Comparison of ENCODE assay signal across 8 cellular contexts in genomic region chr2:20525041-20526035, GRCh38.
DNase-seq lines count a peak whose midpoint lies in the region; ATAC-seq and TF ChIP-seq lines count a peak whose summit lies in the region.

No MANE protein-coding gene starts in this region.

- H3K4me1 Mint-ChIP-seq in immature natural killer cell: no peaks in the 10 kb centered on the region

- H3K36me3 Mint-ChIP-seq in immature natural killer cell: no peaks in the 10 kb centered on the region

- H4K20me1 ChIP-seq in Karpas-422 (ENCODE audit: insufficient read depth, low read depth, low read length): no peaks in the 10 kb centered on the region

- peaks cover 3 to 6% (median 4%) of the 10 kb centered on the region in 3 donors for H3K27me3 Mint-ChIP-seq in immature natural killer cell (ENCODE audit: low read depth in 3 of 3)

- H3K4me3 ChIP-seq in Karpas-422 (ENCODE audit: low read length) (peak overlapping the region; percentile 42), esophagus muscularis mucosa (no peak overlapping the region)

- no peaks in the 10 kb centered on the region for H3K9me2 ChIP-seq in Karpas-422 (replicated peaks; ENCODE audit: insufficient read depth, low read length)

- H3K4me2 ChIP-seq in Karpas-422 (ENCODE audit: low read depth, low read length, poor library complexity, severe bottlenecking): peak overlapping the region; percentile 66

- DNase-seq in Karpas-422: peak; percentile 83
- no peak for DNase-seq in esophagus muscularis mucosa (ENCODE audit: extremely low spot score)
- no peak for DNase-seq in sciatic nerve (ENCODE audit: low spot score)
- no peak for DNase-seq in SHP77 treated with DMSO at 0.1 percent for 48 hours (lab: John Stamatoyannopoulos, UW)
- no peak for DNase-seq in immature natural killer cell
- DNase-seq in activated effector memory CD4-positive, alpha-beta T cell treated with anti-CD3 and anti-CD28 coated beads, Interleukin-2, amount 50 U/mL, for 16 hours: no peak

- H3K27ac ChIP-seq in Karpas-422 (ENCODE audit: low read length) (no peak overlapping the region), esophagus muscularis mucosa (replicated peaks in 1 of 4) (peak overlapping the region; percentile 45 to 65 (median 56))

- TF ChIP-seq CTCF in esophagus muscularis mucosa (IDR thresholded peaks at IDR 0.05): no peak

- H3K27me3 ChIP-seq in Karpas-422 (ENCODE audit: low read length) (no peaks in the 10 kb centered on the region), esophagus muscularis mucosa (no peaks in the 10 kb centered on the region)

- intact Hi-C loops in esophagus muscularis mucosa (cut with DNase I) (no loop called here), sciatic nerve (cut with DNase I) (no loop called here)

- H2AFZ ChIP-seq in Karpas-422 (ENCODE audit: low read length): no peak overlapping the region

- H3K27ac Mint-ChIP-seq in immature natural killer cell: peak overlapping the region in 1 of 6 donors; percentile 67

- peak; percentile 44 for TF ChIP-seq POLR2A in GM18505 (IDR thresholded peaks at IDR 0.05; ENCODE audit: borderline replicate concordance, extremely low read depth, insufficient read depth, insufficient read length)
- TF ChIP-seq POLR2A in esophagus muscularis mucosa (IDR thresholded peaks at IDR 0.05; ENCODE audit: low read depth): no peak

- peak overlapping the region; percentile 33 for H3K9ac ChIP-seq in Karpas-422 (ENCODE audit: low read length)

- H3K79me2 ChIP-seq in Karpas-422 (ENCODE audit: low read length): no peaks in the 10 kb centered on the region

- H3K9me3 ChIP-seq in Karpas-422 (ENCODE audit: low read length) (no peaks in the 10 kb centered on the region), esophagus muscularis mucosa (no peaks in the 10 kb centered on the region)

- H3K36me3 ChIP-seq in Karpas-422 (ENCODE audit: insufficient read depth, low read length): no peaks in the 10 kb centered on the region
- H3K36me3 ChIP-seq in esophagus muscularis mucosa: no peaks in the 10 kb centered on the region

- ATAC-seq in GM18505 (IDR thresholded peaks at IDR 0.05; ENCODE audit: unreplicated experiment): peak; percentile 86
- peak; percentile 88 for ATAC-seq in GM21737 (IDR thresholded peaks at IDR 0.05; ENCODE audit: unreplicated experiment)
- ATAC-seq in sciatic nerve: peak; percentile 71

- no peaks in the 10 kb centered on the region for H3K9me3 Mint-ChIP-seq in immature natural killer cell

- H3K4me1 ChIP-seq in Karpas-422 (ENCODE audit: low read length) (peaks cover 43% of the 10 kb centered on the region), esophagus muscularis mucosa (peaks cover 35 to 41% (median 37%) of the 10 kb centered on the region in 4 donors)

- peak overlapping the region in 1 of 5 donors; percentile 7 for H3K4me3 Mint-ChIP-seq in immature natural killer cell

- 65% methylated on average over 13 of the region's 17 CpGs for WGBS in esophagus muscularis mucosa

- no peak for TF ChIP-seq EP300 in esophagus muscularis mucosa (IDR thresholded peaks at IDR 0.05)
